9 cellular contexts compared by ENCODE assay signal in genomic region chr10:62811159-62811875, GRCh38. TPM values are rescaled to one million over a fixed set of nuclear protein-coding genes. Genes with fewer than 3 reads are reported as not detected.
DNase-seq lines count a peak whose midpoint lies in the region; ATAC-seq, FAIRE-seq and TF ChIP-seq lines count a peak whose summit lies in the region.
"Had no signal": no experiment of that assay in that cellular context is flagged by ENCODE, and none has a peak within 500 bp of the region (broad histone marks: within the 10 kb centered on the region; RNA-seq: fewer than 3 reads in every experiment).

No MANE protein-coding gene starts in this region.

- no peak overlapping the region for H3K4me3 ChIP-seq in gastrocnemius medialis
- H3K4me3 ChIP-seq: BLaER1 had no signal

- H3K27ac ChIP-seq in gastrocnemius medialis, result no peak overlapping the region
- H3K27ac ChIP-seq: BLaER1 had no signal

- no peak for TF ChIP-seq CTCF in gastrocnemius medialis (IDR thresholded peaks at IDR 0.05 in 4 of 5, conservative IDR thresholded peaks at IDR 0.05 in 1 of 5)

- H3K27me3 Mint-ChIP-seq in T-helper 2 cell treated with Interferon-gamma antibody and Interleukin-4, amounts not matched to agents 5 μg/mL and 100 μg/mL, for 36 hours (ENCODE audit: low read depth), result peaks cover 34% of the 10 kb centered on the region

- peak; percentile 92 for FAIRE-seq in GM12891 (lab: Jason Lieb, UNC)

- H3K4me1 Mint-ChIP-seq in T-helper 2 cell treated with Interferon-gamma antibody and Interleukin-4, amounts not matched to agents 5 μg/mL and 100 μg/mL, for 36 hours (ENCODE audit: low read depth), result peaks cover 56% of the 10 kb centered on the region

- H3K27ac Mint-ChIP-seq in T-helper 2 cell treated with Interferon-gamma antibody and Interleukin-4, amounts not matched to agents 5 μg/mL and 100 μg/mL, for 36 hours, result peak overlapping the region; percentile 45

- TF ChIP-seq POLR2A in GM12891 (IDR thresholded peaks at IDR 0.05; ENCODE audit: low read depth, low read length) (peak; percentile 73; the same call in 1 of the 2 replicates), gastrocnemius medialis (IDR thresholded peaks at IDR 0.05) (no peak)

- H3K36me3 Mint-ChIP-seq in T-helper 2 cell treated with Interferon-gamma antibody and Interleukin-4, amounts not matched to agents 5 μg/mL and 100 μg/mL, for 36 hours (ENCODE audit: low read depth), result peaks cover 57% of the 10 kb centered on the region

- intact Hi-C loops in gastrocnemius medialis (cut with DNase I; ENCODE audit: low total_unique reads), result loop anchor here (10.0 kb wide), 1 partner anchor 453 kb away; no protein-coding TSS in a partner anchor

- in situ Hi-C loops in gastrocnemius medialis (cut with MboI; ENCODE audit: low sequenced_read_pairs in 4 of 4), result loop anchor here in 3 of 4 donors (25.0 kb wide), 2 partner anchors 301 to 326 kb away; partner anchors contain the start of gene NRBF2 (in 1 of the 3)

- no peaks in the 10 kb centered on the region for H3K9me3 Mint-ChIP-seq in T-helper 2 cell treated with Interferon-gamma antibody and Interleukin-4, amounts not matched to agents 5 μg/mL and 100 μg/mL, for 36 hours

- H3K36me3 ChIP-seq in gastrocnemius medialis, result no peaks in the 10 kb centered on the region

- peaks cover 14 to 20% (median 17%) of the 10 kb centered on the region in 3 donors for H3K27me3 ChIP-seq in gastrocnemius medialis

- no peaks in the 10 kb centered on the region for H3K9me3 ChIP-seq in gastrocnemius medialis
- H3K9me3 ChIP-seq: BLaER1 had no signal

- H3K4me1 ChIP-seq in gastrocnemius medialis, result peaks cover 36 to 41% of the 10 kb centered on the region in 2 donors

- peak; percentile 36 for ATAC-seq in GM21723 (IDR thresholded peaks at IDR 0.05; ENCODE audit: unreplicated experiment)
- ATAC-seq in gastrocnemius medialis, result no peak

- H3K4me3 Mint-ChIP-seq in T-helper 2 cell treated with Interferon-gamma antibody and Interleukin-4, amounts not matched to agents 5 μg/mL and 100 μg/mL, for 36 hours, result peak overlapping the region; percentile 51

- DNase-seq in GM12891 (ENCODE audit: insufficient read length, low spot score), result peak; percentile 41
- peak; percentile 91 for DNase-seq in T-helper 2 cell treated with Interferon-gamma antibody and Interleukin-4, amounts not matched to agents 5 μg/mL and 100 μg/mL, for 36 hours (ENCODE audit: low spot score)
- peak; percentile 21 for DNase-seq in germinal center (ENCODE audit: low spot score)
- no peak for DNase-seq in SK-N-DZ (ENCODE audit: low spot score)
- no peak for DNase-seq in gastrocnemius medialis
- no peak for DNase-seq in HuH-7.5 (ENCODE audit: low spot score)
- DNase-seq in HCEC 1CT, result no peak

TF ChIP-seq in GM12891, 5 proteins besides CTCF, POLR2A, EP300 and RAD21:
- TF ChIP-seq POU2F2 (IDR thresholded peaks at IDR 0.05; ENCODE audit: low read depth, low read length) (peak; percentile 88), POLR2AphosphoS5 (IDR thresholded peaks at IDR 0.05; ENCODE audit: low read depth, low read length) (peak; percentile 86), TAF1 (IDR thresholded peaks at IDR 0.05; ENCODE audit: low read depth, low read length) (no peak), PAX5 (IDR thresholded peaks at IDR 0.05; ENCODE audit: insufficient read depth, low read length, severe bottlenecking) (peak; percentile 66), SPI1 (IDR thresholded peaks at IDR 0.05; ENCODE audit: low read depth, low read length) (0 out of 2 replicates have a peak, but pooled peaks have one; percentile 28)
TF ChIP-seq in GM12891: peak in this region for 4.

RNA-seq across cellular contexts. Expression of gene EGR2, which starts 4.8 kb away (rescaled TPM):
- polyA plus RNA-seq in GM12891 (2012; ENCODE audit: low read depth, missing spikeins), result 54.7 TPM
- 0.03 TPM in 1 of 2 replicates, not detected in the other for polyA plus RNA-seq in SK-N-DZ (2014; cell fraction: cytosol; rRNA removed)
- 0.06 and 0.42 TPM in 2 replicates for polyA plus RNA-seq in SK-N-DZ (2014; cell fraction: nucleus; rRNA removed)
- 1 to 10 TPM in 1 of 4 donors, under 1 TPM in 2, not detected in 1; 0.40 to 1.5 (median 0.76) TPM for total RNA-seq in gastrocnemius medialis

RNA-seq across cellular contexts. Expression of gene ADO, which starts 6.8 kb away (rescaled TPM):
- polyA plus RNA-seq in GM12891 (2012; ENCODE audit: low read depth, missing spikeins), result 18.6 TPM
- polyA plus RNA-seq in SK-N-DZ (2014; cell fraction: cytosol; rRNA removed), result 31.6 and 32.8 TPM in 2 replicates
- polyA plus RNA-seq in SK-N-DZ (2014; cell fraction: nucleus; rRNA removed), result 19.1 and 22.0 TPM in 2 replicates
- 10 to 100 TPM; 11.6 to 31.6 (median 27.1) TPM for total RNA-seq in gastrocnemius medialis

Comparison
In these comparisons a context has a peak if more than half of its experiments do, and no peak if none do; other contexts are left out.
1. DNase-seq: peak in GM12891 (single experiment), T-helper 2 cell treated with Interferon-gamma antibody and Interleukin-4, amounts not matched to agents 5 μg/mL and 100 μg/mL, for 36 hours (single experiment) and germinal center (single experiment); none in SK-N-DZ (single experiment), gastrocnemius medialis (0 of 2), HuH-7.5 (single experiment) and HCEC 1CT (single experiment).